ENCODE assay signal across 7 cellular contexts in genomic region chr5:172789687-172790495, GRCh38. TPM values are rescaled to one million over a fixed set of nuclear protein-coding genes. Genes with fewer than 3 reads are reported as not detected.
DNase-seq lines count a peak whose midpoint lies in the region; TF ChIP-seq lines count a peak whose summit lies in the region.

No MANE protein-coding gene starts in this region.

- peak overlapping the region; percentile 21; the same call in 1 of the 2 replicates for H3K4me2 ChIP-seq in PC-9

- no peak overlapping the region for H3K4me3 ChIP-seq in PC-9
- no peak overlapping the region for H3K4me3 ChIP-seq in esophagus squamous epithelium
- H3K4me3 ChIP-seq in uterus = no peak overlapping the region

- H4K20me1 ChIP-seq in PC-9 (ENCODE audit: insufficient read depth) = no peaks in the 10 kb centered on the region

- TF ChIP-seq CTCF in PC-9 (conservative IDR thresholded peaks at IDR 0.05) (no peak), esophagus squamous epithelium (IDR thresholded peaks at IDR 0.05) (no peak), neural crest cell (conservative IDR thresholded peaks at IDR 0.05) (no peak), uterus (IDR thresholded peaks at IDR 0.05) (no peak), Calu3 (IDR thresholded peaks at IDR 0.05; ENCODE audit: unreplicated experiment) (no peak)

- WGBS in esophagus squamous epithelium, 2 donors = 63 to 80% methylated on average over 4 to 7 of the region's 9 CpGs

- H3K36me3 Mint-ChIP-seq in neural crest cell (ENCODE audit: low read depth) = no peaks in the 10 kb centered on the region
- no peaks in the 10 kb centered on the region for H3K36me3 Mint-ChIP-seq in Calu3 (ENCODE audit: insufficient read depth, unreplicated experiment)
- H3K36me3 Mint-ChIP-seq in activated T-helper 1 cell treated with anti-CD3 and anti-CD28 coated beads, Interleukin-12 subunit alpha, Interleukin-12 subunit beta, Interleukin-2, Interleukin-4 antibody, amounts not matched to agents 30 ng/mL and 10 ng/mL and 1 ng/mL, durations not matched to agents 14 hours and 24 hours and 36 hours (ENCODE audit: low read depth) = no peaks in the 10 kb centered on the region

- intact Hi-C loops in PC-9 (cut with micrococcal nuclease; ENCODE audit: unreplicated experiment) (no loop called here), esophagus squamous epithelium (cut with DNase I) (no loop called here), uterus (cut with DNase I; ENCODE audit: low total_unique reads) (no loop called here), Calu3 (cut with micrococcal nuclease; ENCODE audit: unreplicated experiment) (no loop called here)
- intact Hi-C loops in activated T-helper 1 cell treated with anti-CD3 and anti-CD28 coated beads, Interleukin-12 subunit alpha, Interleukin-12 subunit beta, Interleukin-2, Interleukin-4 antibody, amounts not matched to agents 30 ng/mL and 10 ng/mL and 1 ng/mL, durations not matched to agents 14 hours and 24 hours and 36 hours (cut with micrococcal nuclease) = no loop called here

- H3K4me3 Mint-ChIP-seq in neural crest cell = no peak overlapping the region
- no peak overlapping the region for H3K4me3 Mint-ChIP-seq in Calu3 (ENCODE audit: low read depth, unreplicated experiment)
- no peak overlapping the region for H3K4me3 Mint-ChIP-seq in activated T-helper 1 cell treated with anti-CD3 and anti-CD28 coated beads, Interleukin-12 subunit alpha, Interleukin-12 subunit beta, Interleukin-2, Interleukin-4 antibody, amounts not matched to agents 30 ng/mL and 10 ng/mL and 1 ng/mL, durations not matched to agents 14 hours and 24 hours and 36 hours

- TSS peak; percentile 70 for BruUV-seq in PC-9 (replicated peaks; lab: Mats Ljungman, UMichigan)
- BruUV-seq in Calu3 (replicated peaks; lab: Mats Ljungman, UMichigan) = no TSS peak

- H3K36me3 ChIP-seq in PC-9 (ENCODE audit: low read depth) = no peaks in the 10 kb centered on the region
- H3K36me3 ChIP-seq in esophagus squamous epithelium = no peaks in the 10 kb centered on the region
- H3K36me3 ChIP-seq in uterus = no peaks in the 10 kb centered on the region

- no peaks in the 10 kb centered on the region for H3K79me2 ChIP-seq in PC-9 (ENCODE audit: low read depth)

- H3K4me1 ChIP-seq in PC-9 (replicated peaks; ENCODE audit: insufficient read depth) (peaks cover 31% of the 10 kb centered on the region), esophagus squamous epithelium (peaks cover 15 to 35% (median 34%) of the 10 kb centered on the region in 3 donors), uterus (peaks cover 17 to 22% of the 10 kb centered on the region in 2 donors)

- CTCF ChIA-PET in PC-9 (lab: Charles Lee) = interaction anchor here (0.5 to 0.6 kb wide), 2 partner anchors 11 to 13 kb away, joined by 3 to 8 read pairs; no protein-coding TSS in a partner anchor
- CTCF ChIA-PET in Calu3 (lab: Charles Lee) = no interaction called here

- peak overlapping the region; percentile 13; the same call in 1 of the 2 replicates for H3K27ac ChIP-seq in PC-9
- H3K27ac ChIP-seq in esophagus squamous epithelium = peak overlapping the region; percentile 52 to 85 (median 76)
- H3K27ac ChIP-seq in uterus = peak overlapping the region; percentile 72 to 97

- no peak for DNase-seq in PC-9
- DNase-seq in esophagus squamous epithelium (lab: John Stamatoyannopoulos, UW) = no peak
- DNase-seq in neural crest cell (ENCODE audit: low read depth, low spot score) = no peak
- peak in 1 of 2 donors; percentile 56 for DNase-seq in uterus
- no peak for DNase-seq in Calu3
- no peak for DNase-seq in stimulated activated CD4-positive, alpha-beta T cell treated with anti-CD3 and anti-CD28 coated beads, Interleukin-4, amount 100 ng/mL, for 4 hours
- DNase-seq in activated T-helper 1 cell treated with anti-CD3 and anti-CD28 coated beads, Interleukin-12 subunit alpha, Interleukin-12 subunit beta, Interleukin-2, Interleukin-4 antibody, amounts not matched to agents 30 ng/mL and 10 ng/mL and 1 ng/mL, durations not matched to agents 14 hours and 24 hours and 36 hours (ENCODE audit: low spot score) = no peak

- POLR2A ChIA-PET in PC-9 (lab: Charles Lee; ENCODE audit: unreplicated experiment) = interaction anchor here (0.7 kb wide), 1 partner anchor 164 kb away, joined by 3 read pairs; no protein-coding TSS in a partner anchor

- peaks cover 20% of the 10 kb centered on the region for H3K4me1 Mint-ChIP-seq in neural crest cell
- H3K4me1 Mint-ChIP-seq in Calu3 (ENCODE audit: low read depth, unreplicated experiment) = peaks cover 10% of the 10 kb centered on the region
- H3K4me1 Mint-ChIP-seq in activated T-helper 1 cell treated with anti-CD3 and anti-CD28 coated beads, Interleukin-12 subunit alpha, Interleukin-12 subunit beta, Interleukin-2, Interleukin-4 antibody, amounts not matched to agents 30 ng/mL and 10 ng/mL and 1 ng/mL, durations not matched to agents 14 hours and 24 hours and 36 hours (ENCODE audit: low read depth) = no peaks in the 10 kb centered on the region

- H3K27ac Mint-ChIP-seq in neural crest cell (ENCODE audit: unreplicated experiment) (peak overlapping the region; percentile 81), Calu3 (ENCODE audit: unreplicated experiment) (no peak overlapping the region)
- H3K27ac Mint-ChIP-seq in activated T-helper 1 cell treated with anti-CD3 and anti-CD28 coated beads, Interleukin-12 subunit alpha, Interleukin-12 subunit beta, Interleukin-2, Interleukin-4 antibody, amounts not matched to agents 30 ng/mL and 10 ng/mL and 1 ng/mL, durations not matched to agents 14 hours and 24 hours and 36 hours = no peak overlapping the region

- H3F3A ChIP-seq in PC-9 (ENCODE audit: insufficient read depth, low read depth) = peaks cover 9% of the 10 kb centered on the region; the same call in 1 of the 2 replicates

- no peaks in the 10 kb centered on the region for H3K9me2 ChIP-seq in PC-9 (ENCODE audit: insufficient read depth)

- H3K27me3 Mint-ChIP-seq in neural crest cell (ENCODE audit: low read depth) (no peaks in the 10 kb centered on the region), Calu3 (ENCODE audit: unreplicated experiment) (no peaks in the 10 kb centered on the region)
- H3K27me3 Mint-ChIP-seq in activated T-helper 1 cell treated with anti-CD3 and anti-CD28 coated beads, Interleukin-12 subunit alpha, Interleukin-12 subunit beta, Interleukin-2, Interleukin-4 antibody, amounts not matched to agents 30 ng/mL and 10 ng/mL and 1 ng/mL, durations not matched to agents 14 hours and 24 hours and 36 hours (ENCODE audit: insufficient read depth) = no peaks in the 10 kb centered on the region

- no peak overlapping the region for H2AFZ ChIP-seq in PC-9

- no peak for TF ChIP-seq POLR2A in esophagus squamous epithelium (IDR thresholded peaks at IDR 0.05)
- no peak for TF ChIP-seq POLR2A in uterus (IDR thresholded peaks at IDR 0.05)

- H3K9me3 ChIP-seq in PC-9 (ENCODE audit: insufficient read depth, low read depth) = no peaks in the 10 kb centered on the region
- no peaks in the 10 kb centered on the region for H3K9me3 ChIP-seq in esophagus squamous epithelium
- H3K9me3 ChIP-seq in uterus = no peaks in the 10 kb centered on the region

- no peaks in the 10 kb centered on the region for H3K27me3 ChIP-seq in PC-9 (ENCODE audit: insufficient read depth, low read depth)
- H3K27me3 ChIP-seq in esophagus squamous epithelium = no peaks in the 10 kb centered on the region
- H3K27me3 ChIP-seq in uterus = no peaks in the 10 kb centered on the region

- H3K9me3 Mint-ChIP-seq in neural crest cell (no peaks in the 10 kb centered on the region), Calu3 (ENCODE audit: low read depth, unreplicated experiment) (no peaks in the 10 kb centered on the region)
- no peaks in the 10 kb centered on the region for H3K9me3 Mint-ChIP-seq in activated T-helper 1 cell treated with anti-CD3 and anti-CD28 coated beads, Interleukin-12 subunit alpha, Interleukin-12 subunit beta, Interleukin-2, Interleukin-4 antibody, amounts not matched to agents 30 ng/mL and 10 ng/mL and 1 ng/mL, durations not matched to agents 14 hours and 24 hours and 36 hours

RNA-seq across cellular contexts. Expression of gene DUSP1, which starts 18.9 kb away (rescaled TPM):
- 10.3 and 18.4 TPM in 2 replicates for total RNA-seq in PC-9 (2021)
- total RNA-seq in esophagus squamous epithelium = 100 to 1,000 TPM; 222 to 415 (median 252) TPM
- 20.6 and 20.9 TPM in 2 replicates for total RNA-seq in neural crest cell
- total RNA-seq in uterus = 1,000 to 10,000 TPM in 1 of 4 donors, 100 to 1,000 TPM in 3; 189 to 2,046 (median 515) TPM
- total RNA-seq in Calu3 (2022) = 38.1 and 50.5 TPM in 2 replicates
- total RNA-seq in activated T-helper 1 cell treated with anti-CD3 and anti-CD28 coated beads, Interleukin-12 subunit alpha, Interleukin-12 subunit beta, Interleukin-2, Interleukin-4 antibody, amounts not matched to agents 30 ng/mL and 10 ng/mL and 1 ng/mL, durations not matched to agents 14 hours and 24 hours and 36 hours = 11.9 and 12.5 TPM in 2 replicates

RNA-seq across cellular contexts. Expression of gene ERGIC1, which starts 44.2 kb away (rescaled TPM):
- 106 and 159 TPM in 2 replicates for total RNA-seq in PC-9 (2021)
- 10 to 100 TPM; 50.9 to 83.0 (median 65.5) TPM for total RNA-seq in esophagus squamous epithelium
- 106 and 108 TPM in 2 replicates for total RNA-seq in neural crest cell
- 100 to 1,000 TPM in 1 of 4 donors, 10 to 100 TPM in 3; 34.8 to 130 (median 67.7) TPM for total RNA-seq in uterus
- total RNA-seq in Calu3 (2022) = 231 and 235 TPM in 2 replicates
- 47.4 and 47.9 TPM in 2 replicates for total RNA-seq in activated T-helper 1 cell treated with anti-CD3 and anti-CD28 coated beads, Interleukin-12 subunit alpha, Interleukin-12 subunit beta, Interleukin-2, Interleukin-4 antibody, amounts not matched to agents 30 ng/mL and 10 ng/mL and 1 ng/mL, durations not matched to agents 14 hours and 24 hours and 36 hours

Comparison
In these comparisons a context has a peak if more than half of its experiments do, and no peak if none do; other contexts are left out.
1. H3K27ac ChIP-seq: peak in every context shown above with its lines; median percentile 84 in uterus; 76 in esophagus squamous epithelium; 13 in PC-9.